ENCODE assay signal across 1 cellular context in genomic region chr3:33658971-33659848, GRCh38.
A peak's percentile ranks its signal among the peaks of the same experiment; 100 is the strongest.
TF ChIP-seq lines count a peak whose summit lies in the region.

No MANE protein-coding gene starts in this region.

TF ChIP-seq in HEK293, 187 proteins besides CTCF, POLR2A, EP300 and RAD21 (continued from another document and continues in another):
- TF ChIP-seq ZNF518A (tag by site-specific recombination; conservative IDR thresholded peaks at IDR 0.05; ENCODE audit: low read depth) (no peak), ZFP69B (tag by site-specific recombination; IDR thresholded peaks at IDR 0.05) (peak; percentile 47; the same call in 1 of the 2 replicates), ZNF391 (tag by site-specific recombination; IDR thresholded peaks at IDR 0.05; ENCODE audit: borderline replicate concordance, low read depth) (no peak), FEZF1 (tag by site-specific recombination; IDR thresholded peaks at IDR 0.05) (peak; percentile 70), ZNF654 (tag by site-specific recombination; IDR thresholded peaks at IDR 0.05; ENCODE audit: low read depth) (no peak), ZNF843 (tag by site-specific recombination; IDR thresholded peaks at IDR 0.05) (0 out of 2 replicates have a peak, but pooled peaks have one; percentile 41), SP7 (tag by site-specific recombination; IDR thresholded peaks at IDR 0.05) (peak; percentile 50), ZNF366 (tag by site-specific recombination; conservative IDR thresholded peaks at IDR 0.05) (peak; percentile 67; the same call in 1 of the 2 replicates), ZNF513 (tag by site-specific recombination; IDR thresholded peaks at IDR 0.05) (0 out of 2 replicates have a peak, but pooled peaks have one; percentile 13), ZNF214 (tag by site-specific recombination; IDR thresholded peaks at IDR 0.05; ENCODE audit: borderline replicate concordance) (no peak), ZNF501 (tag by site-specific recombination; IDR thresholded peaks at IDR 0.05) (peak; percentile 70; the same call in 1 of the 2 replicates), IKZF3 (tag by site-specific recombination; IDR thresholded peaks at IDR 0.05) (peak; percentile 71; the same call in 1 of the 2 replicates), ZNF341 (tag by site-specific recombination; IDR thresholded peaks at IDR 0.05; ENCODE audit: low read depth) (peak; percentile 67), ZNF624 (tag by site-specific recombination; IDR thresholded peaks at IDR 0.05) (no peak), ZNF664 (tag by site-specific recombination; IDR thresholded peaks at IDR 0.05) (peak; percentile 92), ZNF692 (tag by site-specific recombination; IDR thresholded peaks at IDR 0.05) (peak; percentile 58), ZBTB8A (tag by site-specific recombination; IDR thresholded peaks at IDR 0.05) (peak; percentile 53; the same call in 1 of the 2 replicates), ZNF768 (tag by site-specific recombination; IDR thresholded peaks at IDR 0.05) (0 out of 2 replicates have a peak, but pooled peaks have one; percentile 39), ZNF639 (tag by site-specific recombination; IDR thresholded peaks at IDR 0.05) (peak; percentile 64), ZNF2 (tag by site-specific recombination; IDR thresholded peaks at IDR 0.05) (peak; percentile 85), ZBTB44 (tag by site-specific recombination; IDR thresholded peaks at IDR 0.05) (peak; percentile 88), PRDM10 (tag by site-specific recombination; IDR thresholded peaks at IDR 0.05) (0 out of 2 replicates have a peak, but pooled peaks have one; percentile 28), ATF2 (tag by site-specific recombination; IDR thresholded peaks at IDR 0.05; ENCODE audit: low read depth) (no peak), ZNF561 (tag by site-specific recombination; IDR thresholded peaks at IDR 0.05; ENCODE audit: borderline replicate concordance) (peak; percentile 63; the same call in 1 of the 2 replicates), ZNF223 (tag by site-specific recombination; IDR thresholded peaks at IDR 0.05) (peak; percentile 72), ZNF10 (tag by site-specific recombination; IDR thresholded peaks at IDR 0.05) (peak; percentile 61; the same call in 1 of the 2 replicates), GLIS1 (tag by site-specific recombination; IDR thresholded peaks at IDR 0.05) (peak; percentile 25; the same call in 1 of the 2 replicates), HIC1 (tag by site-specific recombination; IDR thresholded peaks at IDR 0.05) (0 out of 2 replicates have a peak, but pooled peaks have one; percentile 47), PATZ1 (tag by site-specific recombination; IDR thresholded peaks at IDR 0.05) (peak; percentile 25; the same call in 1 of the 2 replicates), ZNF335 (tag by site-specific recombination; conservative IDR thresholded peaks at IDR 0.05) (peak; percentile 86), ZSCAN30 (tag by site-specific recombination; IDR thresholded peaks at IDR 0.05) (peak; percentile 66; the same call in 1 of the 2 replicates), ZNF629 (tag by site-specific recombination; IDR thresholded peaks at IDR 0.05) (peak; percentile 78), MYNN (tag by site-specific recombination; IDR thresholded peaks at IDR 0.05; ENCODE audit: borderline replicate concordance) (peak; percentile 100), SETDB1 (IDR thresholded peaks at IDR 0.05; ENCODE audit: insufficient read length, low read length) (peak; percentile 16)
